In genomic region chr13:74202129-74202528, GRCh38 we compare ENCODE assay signal across 1 cellular context.
TF ChIP-seq lines count a peak whose summit lies in the region.

No MANE protein-coding gene starts in this region.

TF ChIP-seq in HepG2, 621 proteins besides CTCF, POLR2A, EP300 and RAD21 (continued from another document):
- TF ChIP-seq NFAT5 (CRISPR knock-in tag; IDR thresholded peaks at IDR 0.05), result no peak
